ENCODE assay signal across 1 cellular context in the genomic region with DNA sequence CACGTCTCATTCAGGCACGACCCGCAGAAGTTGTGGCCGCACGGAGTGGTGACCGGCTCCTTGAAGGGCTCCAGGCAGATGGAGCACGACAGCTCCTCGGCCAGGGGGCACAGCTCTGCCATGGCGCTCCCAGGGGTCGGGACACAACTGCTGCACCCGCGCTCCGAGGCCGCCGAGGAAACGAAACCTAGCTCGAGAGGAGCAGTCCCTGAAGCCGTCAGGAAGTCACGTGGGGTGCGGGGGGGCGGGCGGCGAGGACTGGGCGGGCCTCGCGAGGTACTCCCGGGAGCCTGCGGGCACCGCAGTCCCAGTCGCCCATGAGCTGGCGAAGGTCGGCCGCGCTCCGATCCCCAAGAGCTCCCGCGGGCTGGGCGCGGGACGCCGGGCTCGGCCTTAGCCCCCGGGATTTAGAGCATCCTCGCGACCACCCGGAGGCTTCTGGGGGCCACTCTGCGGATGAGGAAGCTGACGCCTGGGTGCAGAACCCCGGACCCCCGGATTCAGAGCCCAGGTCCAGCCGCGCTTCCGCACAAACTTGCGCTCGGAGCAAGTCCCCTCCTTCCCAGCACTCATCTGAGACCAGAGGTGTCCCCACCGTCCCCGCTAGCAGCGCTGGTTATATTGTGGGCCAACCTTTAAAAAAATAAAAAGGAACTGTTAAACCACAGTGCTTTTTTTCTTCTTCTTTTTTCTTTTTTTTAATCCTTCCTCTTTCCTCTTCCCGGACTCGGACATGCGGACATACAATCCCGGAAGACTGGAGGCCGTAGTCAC.
A peak's percentile ranks its signal among the peaks of the same experiment; 100 is the strongest.
TF ChIP-seq lines count a peak whose summit lies in the region.

A gene with protein sequence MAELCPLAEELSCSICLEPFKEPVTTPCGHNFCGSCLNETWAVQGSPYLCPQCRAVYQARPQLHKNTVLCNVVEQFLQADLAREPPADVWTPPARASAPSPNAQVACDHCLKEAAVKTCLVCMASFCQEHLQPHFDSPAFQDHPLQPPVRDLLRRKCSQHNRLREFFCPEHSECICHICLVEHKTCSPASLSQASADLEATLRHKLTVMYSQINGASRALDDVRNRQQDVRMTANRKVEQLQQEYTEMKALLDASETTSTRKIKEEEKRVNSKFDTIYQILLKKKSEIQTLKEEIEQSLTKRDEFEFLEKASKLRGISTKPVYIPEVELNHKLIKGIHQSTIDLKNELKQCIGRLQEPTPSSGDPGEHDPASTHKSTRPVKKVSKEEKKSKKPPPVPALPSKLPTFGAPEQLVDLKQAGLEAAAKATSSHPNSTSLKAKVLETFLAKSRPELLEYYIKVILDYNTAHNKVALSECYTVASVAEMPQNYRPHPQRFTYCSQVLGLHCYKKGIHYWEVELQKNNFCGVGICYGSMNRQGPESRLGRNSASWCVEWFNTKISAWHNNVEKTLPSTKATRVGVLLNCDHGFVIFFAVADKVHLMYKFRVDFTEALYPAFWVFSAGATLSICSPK (minus strand): TSS at position 183 of the 774 bp plus-strand sequence. CDS start 61 bp downstream, at position 122.

TF ChIP-seq in HepG2, 621 proteins besides CTCF, POLR2A, EP300 and RAD21 (continues in another document):
- TF ChIP-seq ZNF264 (CRISPR knock-in tag; IDR thresholded peaks at IDR 0.05) (peak; percentile 74; the same call in 1 of the 2 replicates), ZNF660 (CRISPR knock-in tag; IDR thresholded peaks at IDR 0.05; ENCODE audit: borderline replicate concordance, low read depth) (no peak), ZNF432 (CRISPR knock-in tag; IDR thresholded peaks at IDR 0.05; ENCODE audit: borderline replicate concordance) (0 out of 2 replicates have a peak, but pooled peaks have one; percentile 80), WIZ (CRISPR knock-in tag; IDR thresholded peaks at IDR 0.05) (no peak), CHCHD3 (CRISPR knock-in tag; IDR thresholded peaks at IDR 0.05) (no peak), RELA (CRISPR knock-in tag; IDR thresholded peaks at IDR 0.05) (no peak; the same call in 1 of the 2 replicates), ZNF350 (CRISPR knock-in tag; IDR thresholded peaks at IDR 0.05; ENCODE audit: borderline replicate concordance, low read depth) (peak; percentile 96), REXO4 (CRISPR knock-in tag; IDR thresholded peaks at IDR 0.05; ENCODE audit: borderline replicate concordance) (no peak), PTBP1 (IDR thresholded peaks at IDR 0.05; ENCODE audit: low read depth, low read length, poor library complexity, severe bottlenecking) (no peak), ZNF260 (CRISPR knock-in tag; IDR thresholded peaks at IDR 0.05; ENCODE audit: borderline replicate concordance, low read depth) (0 out of 2 replicates have a peak, but pooled peaks have one; percentile 53), AGO1 (IDR thresholded peaks at IDR 0.05; ENCODE audit: low read depth, low read length, poor library complexity, severe bottlenecking) (no peak), FOXP1 (IDR thresholded peaks at IDR 0.05) (no peak), FOXP1 (CRISPR knock-in tag; IDR thresholded peaks at IDR 0.05) (0 out of 2 replicates have a peak, but pooled peaks have one; percentile 6), ZNF510 (CRISPR knock-in tag; IDR thresholded peaks at IDR 0.05; ENCODE audit: low read depth) (peak; percentile 97; the same call in 1 of the 2 replicates), BHLHE40 (IDR thresholded peaks at IDR 0.05; ENCODE audit: low read length) (peak; percentile 87), ZNF552 (CRISPR knock-in tag; IDR thresholded peaks at IDR 0.05; ENCODE audit: borderline replicate concordance) (peak; percentile 82), ZNF562 (CRISPR knock-in tag; IDR thresholded peaks at IDR 0.05; ENCODE audit: borderline replicate concordance) (no peak), NPAS2 (CRISPR knock-in tag; IDR thresholded peaks at IDR 0.05; ENCODE audit: borderline replicate concordance) (no peak), SMARCC2 (IDR thresholded peaks at IDR 0.05) (no peak), ZFP36L1 (CRISPR knock-in tag; IDR thresholded peaks at IDR 0.05) (peak; percentile 46; the same call in 1 of the 2 replicates), ZFX (CRISPR knock-in tag; IDR thresholded peaks at IDR 0.05; ENCODE audit: low read depth) (peak; percentile 93), NFE2L2 (IDR thresholded peaks at IDR 0.05; ENCODE audit: low read length) (no peak), NONO (IDR thresholded peaks at IDR 0.05) (no peak), NONO (CRISPR knock-in tag; conservative IDR thresholded peaks at IDR 0.05) (peak; percentile 74)
- TF ChIP-seq, protein P1, sequence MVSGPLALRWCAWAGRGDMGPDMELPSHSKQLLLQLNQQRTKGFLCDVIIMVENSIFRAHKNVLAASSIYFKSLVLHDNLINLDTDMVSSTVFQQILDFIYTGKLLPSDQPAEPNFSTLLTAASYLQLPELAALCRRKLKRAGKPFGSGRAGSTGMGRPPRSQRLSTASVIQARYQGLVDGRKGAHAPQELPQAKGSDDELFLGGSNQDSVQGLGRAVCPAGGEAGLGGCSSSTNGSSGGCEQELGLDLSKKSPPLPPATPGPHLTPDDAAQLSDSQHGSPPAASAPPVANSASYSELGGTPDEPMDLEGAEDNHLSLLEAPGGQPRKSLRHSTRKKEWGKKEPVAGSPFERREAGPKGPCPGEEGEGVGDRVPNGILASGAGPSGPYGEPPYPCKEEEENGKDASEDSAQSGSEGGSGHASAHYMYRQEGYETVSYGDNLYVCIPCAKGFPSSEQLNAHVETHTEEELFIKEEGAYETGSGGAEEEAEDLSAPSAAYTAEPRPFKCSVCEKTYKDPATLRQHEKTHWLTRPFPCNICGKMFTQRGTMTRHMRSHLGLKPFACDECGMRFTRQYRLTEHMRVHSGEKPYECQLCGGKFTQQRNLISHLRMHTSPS (CRISPR knock-in tag; IDR thresholded peaks at IDR 0.05; ENCODE audit: low read depth): peak; percentile 68
- TF ChIP-seq, protein P2, sequence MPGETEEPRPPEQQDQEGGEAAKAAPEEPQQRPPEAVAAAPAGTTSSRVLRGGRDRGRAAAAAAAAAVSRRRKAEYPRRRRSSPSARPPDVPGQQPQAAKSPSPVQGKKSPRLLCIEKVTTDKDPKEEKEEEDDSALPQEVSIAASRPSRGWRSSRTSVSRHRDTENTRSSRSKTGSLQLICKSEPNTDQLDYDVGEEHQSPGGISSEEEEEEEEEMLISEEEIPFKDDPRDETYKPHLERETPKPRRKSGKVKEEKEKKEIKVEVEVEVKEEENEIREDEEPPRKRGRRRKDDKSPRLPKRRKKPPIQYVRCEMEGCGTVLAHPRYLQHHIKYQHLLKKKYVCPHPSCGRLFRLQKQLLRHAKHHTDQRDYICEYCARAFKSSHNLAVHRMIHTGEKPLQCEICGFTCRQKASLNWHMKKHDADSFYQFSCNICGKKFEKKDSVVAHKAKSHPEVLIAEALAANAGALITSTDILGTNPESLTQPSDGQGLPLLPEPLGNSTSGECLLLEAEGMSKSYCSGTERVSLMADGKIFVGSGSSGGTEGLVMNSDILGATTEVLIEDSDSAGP (CRISPR knock-in tag; IDR thresholded peaks at IDR 0.05; ENCODE audit: borderline replicate concordance): peak; percentile 87; the same call in 1 of the 2 replicates
- TF ChIP-seq, protein P3, sequence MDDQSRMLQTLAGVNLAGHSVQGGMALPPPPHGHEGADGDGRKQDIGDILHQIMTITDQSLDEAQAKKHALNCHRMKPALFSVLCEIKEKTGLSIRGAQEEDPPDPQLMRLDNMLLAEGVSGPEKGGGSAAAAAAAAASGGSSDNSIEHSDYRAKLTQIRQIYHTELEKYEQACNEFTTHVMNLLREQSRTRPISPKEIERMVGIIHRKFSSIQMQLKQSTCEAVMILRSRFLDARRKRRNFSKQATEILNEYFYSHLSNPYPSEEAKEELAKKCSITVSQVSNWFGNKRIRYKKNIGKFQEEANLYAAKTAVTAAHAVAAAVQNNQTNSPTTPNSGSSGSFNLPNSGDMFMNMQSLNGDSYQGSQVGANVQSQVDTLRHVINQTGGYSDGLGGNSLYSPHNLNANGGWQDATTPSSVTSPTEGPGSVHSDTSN (CRISPR knock-in tag; IDR thresholded peaks at IDR 0.05; ENCODE audit: borderline replicate concordance): peak; percentile 75; the same call in 1 of the 2 replicates
- TF ChIP-seq, protein P4, sequence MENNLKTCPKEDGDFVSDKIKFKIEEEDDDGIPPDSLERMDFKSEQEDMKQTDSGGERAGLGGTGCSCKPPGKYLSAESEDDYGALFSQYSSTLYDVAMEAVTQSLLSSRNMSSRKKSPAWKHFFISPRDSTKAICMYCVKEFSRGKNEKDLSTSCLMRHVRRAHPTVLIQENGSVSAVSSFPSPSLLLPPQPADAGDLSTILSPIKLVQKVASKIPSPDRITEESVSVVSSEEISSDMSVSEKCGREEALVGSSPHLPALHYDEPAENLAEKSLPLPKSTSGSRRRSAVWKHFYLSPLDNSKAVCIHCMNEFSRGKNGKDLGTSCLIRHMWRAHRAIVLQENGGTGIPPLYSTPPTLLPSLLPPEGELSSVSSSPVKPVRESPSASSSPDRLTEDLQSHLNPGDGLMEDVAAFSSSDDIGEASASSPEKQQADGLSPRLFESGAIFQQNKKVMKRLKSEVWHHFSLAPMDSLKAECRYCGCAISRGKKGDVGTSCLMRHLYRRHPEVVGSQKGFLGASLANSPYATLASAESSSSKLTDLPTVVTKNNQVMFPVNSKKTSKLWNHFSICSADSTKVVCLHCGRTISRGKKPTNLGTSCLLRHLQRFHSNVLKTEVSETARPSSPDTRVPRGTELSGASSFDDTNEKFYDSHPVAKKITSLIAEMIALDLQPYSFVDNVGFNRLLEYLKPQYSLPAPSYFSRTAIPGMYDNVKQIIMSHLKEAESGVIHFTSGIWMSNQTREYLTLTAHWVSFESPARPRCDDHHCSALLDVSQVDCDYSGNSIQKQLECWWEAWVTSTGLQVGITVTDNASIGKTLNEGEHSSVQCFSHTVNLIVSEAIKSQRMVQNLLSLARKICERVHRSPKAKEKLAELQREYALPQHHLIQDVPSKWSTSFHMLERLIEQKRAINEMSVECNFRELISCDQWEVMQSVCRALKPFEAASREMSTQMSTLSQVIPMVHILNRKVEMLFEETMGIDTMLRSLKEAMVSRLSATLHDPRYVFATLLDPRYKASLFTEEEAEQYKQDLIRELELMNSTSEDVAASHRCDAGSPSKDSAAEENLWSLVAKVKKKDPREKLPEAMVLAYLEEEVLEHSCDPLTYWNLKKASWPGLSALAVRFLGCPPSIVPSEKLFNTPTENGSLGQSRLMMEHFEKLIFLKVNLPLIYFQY (CRISPR knock-in tag; IDR thresholded peaks at IDR 0.05; ENCODE audit: borderline replicate concordance): peak; percentile 54
- TF ChIP-seq, protein P5, sequence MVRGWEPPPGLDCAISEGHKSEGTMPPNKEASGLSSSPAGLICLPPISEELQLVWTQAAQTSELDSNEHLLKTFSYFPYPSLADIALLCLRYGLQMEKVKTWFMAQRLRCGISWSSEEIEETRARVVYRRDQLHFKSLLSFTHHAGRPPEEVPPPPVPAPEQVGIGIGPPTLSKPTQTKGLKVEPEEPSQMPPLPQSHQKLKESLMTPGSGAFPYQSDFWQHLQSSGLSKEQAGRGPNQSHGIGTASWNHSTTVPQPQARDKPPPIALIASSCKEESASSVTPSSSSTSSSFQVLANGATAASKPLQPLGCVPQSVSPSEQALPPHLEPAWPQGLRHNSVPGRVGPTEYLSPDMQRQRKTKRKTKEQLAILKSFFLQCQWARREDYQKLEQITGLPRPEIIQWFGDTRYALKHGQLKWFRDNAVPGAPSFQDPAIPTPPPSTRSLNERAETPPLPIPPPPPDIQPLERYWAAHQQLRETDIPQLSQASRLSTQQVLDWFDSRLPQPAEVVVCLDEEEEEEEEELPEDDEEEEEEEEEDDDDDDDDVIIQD (CRISPR knock-in tag; IDR thresholded peaks at IDR 0.05; ENCODE audit: low read depth): no peak
- TF ChIP-seq, protein P6, sequence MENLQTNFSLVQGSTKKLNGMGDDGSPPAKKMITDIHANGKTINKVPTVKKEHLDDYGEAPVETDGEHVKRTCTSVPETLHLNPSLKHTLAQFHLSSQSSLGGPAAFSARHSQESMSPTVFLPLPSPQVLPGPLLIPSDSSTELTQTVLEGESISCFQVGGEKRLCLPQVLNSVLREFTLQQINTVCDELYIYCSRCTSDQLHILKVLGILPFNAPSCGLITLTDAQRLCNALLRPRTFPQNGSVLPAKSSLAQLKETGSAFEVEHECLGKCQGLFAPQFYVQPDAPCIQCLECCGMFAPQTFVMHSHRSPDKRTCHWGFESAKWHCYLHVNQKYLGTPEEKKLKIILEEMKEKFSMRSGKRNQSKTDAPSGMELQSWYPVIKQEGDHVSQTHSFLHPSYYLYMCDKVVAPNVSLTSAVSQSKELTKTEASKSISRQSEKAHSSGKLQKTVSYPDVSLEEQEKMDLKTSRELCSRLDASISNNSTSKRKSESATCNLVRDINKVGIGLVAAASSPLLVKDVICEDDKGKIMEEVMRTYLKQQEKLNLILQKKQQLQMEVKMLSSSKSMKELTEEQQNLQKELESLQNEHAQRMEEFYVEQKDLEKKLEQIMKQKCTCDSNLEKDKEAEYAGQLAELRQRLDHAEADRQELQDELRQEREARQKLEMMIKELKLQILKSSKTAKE (CRISPR knock-in tag; IDR thresholded peaks at IDR 0.05; ENCODE audit: borderline replicate concordance): peak; percentile 47; the same call in 1 of the 2 replicates
- TF ChIP-seq, protein P7, sequence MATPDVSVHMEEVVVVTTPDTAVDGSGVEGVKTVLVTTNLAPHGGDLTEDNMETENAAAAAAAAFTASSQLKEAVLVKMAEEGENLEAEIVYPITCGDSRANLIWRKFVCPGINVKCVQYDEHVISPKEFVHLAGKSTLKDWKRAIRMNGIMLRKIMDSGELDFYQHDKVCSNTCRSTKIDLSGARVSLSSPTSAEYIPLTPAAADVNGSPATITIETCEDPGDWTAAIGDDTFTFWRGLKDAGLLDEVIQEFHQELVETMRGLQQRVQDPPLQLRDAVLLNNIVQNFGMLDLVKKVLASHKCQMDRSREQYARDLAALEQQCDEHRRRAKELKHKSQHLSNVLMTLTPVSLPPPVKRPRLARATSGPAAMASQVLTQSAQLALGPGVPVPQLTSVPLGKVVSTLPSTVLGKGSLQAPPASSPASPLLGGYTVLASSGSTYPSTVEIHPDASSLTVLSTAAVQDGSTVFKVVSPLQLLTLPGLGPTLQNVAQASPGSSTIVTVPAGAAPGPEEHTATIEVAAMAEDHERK (CRISPR knock-in tag; IDR thresholded peaks at IDR 0.05; ENCODE audit: low read depth): no peak
- TF ChIP-seq, protein P8, sequence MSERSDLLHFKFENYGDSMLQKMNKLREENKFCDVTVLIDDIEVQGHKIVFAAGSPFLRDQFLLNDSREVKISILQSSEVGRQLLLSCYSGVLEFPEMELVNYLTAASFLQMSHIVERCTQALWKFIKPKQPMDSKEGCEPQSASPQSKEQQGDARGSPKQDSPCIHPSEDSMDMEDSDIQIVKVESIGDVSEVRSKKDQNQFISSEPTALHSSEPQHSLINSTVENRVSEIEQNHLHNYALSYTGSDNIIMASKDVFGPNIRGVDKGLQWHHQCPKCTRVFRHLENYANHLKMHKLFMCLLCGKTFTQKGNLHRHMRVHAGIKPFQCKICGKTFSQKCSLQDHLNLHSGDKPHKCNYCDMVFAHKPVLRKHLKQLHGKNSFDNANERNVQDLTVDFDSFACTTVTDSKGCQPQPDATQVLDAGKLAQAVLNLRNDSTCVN (CRISPR knock-in tag; IDR thresholded peaks at IDR 0.05; ENCODE audit: borderline replicate concordance): peak; percentile 79; the same call in 1 of the 2 replicates
- TF ChIP-seq, protein P9, sequence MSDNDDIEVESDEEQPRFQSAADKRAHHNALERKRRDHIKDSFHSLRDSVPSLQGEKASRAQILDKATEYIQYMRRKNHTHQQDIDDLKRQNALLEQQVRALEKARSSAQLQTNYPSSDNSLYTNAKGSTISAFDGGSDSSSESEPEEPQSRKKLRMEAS (IDR thresholded peaks at IDR 0.05): peak; percentile 68
- TF ChIP-seq, protein P10, sequence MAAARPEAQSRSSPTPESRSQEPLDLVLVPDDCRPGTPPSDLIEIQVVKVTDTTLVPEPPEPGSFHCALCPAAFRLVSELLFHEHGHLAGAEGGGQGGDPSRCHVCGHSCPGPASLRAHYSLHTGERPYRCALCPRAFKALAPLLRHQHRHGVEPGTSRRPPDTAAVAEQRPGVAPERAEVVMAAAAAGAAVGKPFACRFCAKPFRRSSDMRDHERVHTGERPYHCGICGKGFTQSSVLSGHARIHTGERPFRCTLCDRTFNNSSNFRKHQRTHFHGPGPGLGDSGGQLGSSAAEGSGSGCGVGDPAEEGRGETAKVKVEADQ (CRISPR knock-in tag; IDR thresholded peaks at IDR 0.05; ENCODE audit: borderline replicate concordance): peak; percentile 90; the same call in 1 of the 2 replicates
